ENCODE assay signal across 7 cellular contexts in the genomic region with DNA sequence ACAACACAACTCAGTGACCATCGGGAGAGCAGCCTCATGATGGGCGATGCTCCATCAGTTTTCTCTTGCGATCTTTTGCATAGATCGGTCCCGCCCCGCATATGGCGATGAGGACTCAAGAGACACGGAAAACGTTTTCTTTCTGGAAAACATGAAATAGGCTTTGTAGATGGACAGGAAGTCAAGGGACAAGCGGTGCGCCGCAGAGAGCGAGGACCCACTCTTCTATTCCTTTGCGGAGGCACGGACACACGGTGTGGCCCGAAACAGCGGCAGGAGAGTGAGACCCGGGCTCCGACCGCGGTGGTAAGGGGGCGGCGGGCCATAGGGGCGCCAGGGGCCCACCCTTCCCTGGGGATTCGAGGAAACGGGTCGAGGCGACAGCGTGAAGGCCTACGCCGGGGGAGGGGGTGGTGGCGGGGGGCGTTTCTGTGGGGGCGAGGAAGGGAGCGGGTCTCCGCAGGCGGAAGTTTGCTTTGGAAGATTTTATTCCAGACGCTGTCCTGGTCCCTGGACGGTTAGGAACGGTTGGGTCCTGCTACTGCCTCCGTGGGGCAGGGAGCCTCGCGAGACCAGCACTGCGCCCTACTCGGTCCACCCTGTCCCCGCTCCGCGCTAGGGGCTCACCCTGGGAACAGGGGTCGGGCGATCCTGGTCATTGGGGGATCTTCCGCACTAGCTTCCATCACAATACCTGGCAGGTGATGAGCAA. TPM values are rescaled to one million over a fixed set of nuclear protein-coding genes. Genes with fewer than 3 reads are reported as not detected.
DNase-seq lines count a peak whose midpoint lies in the region; ATAC-seq and TF ChIP-seq lines count a peak whose summit lies in the region.

No MANE protein-coding gene starts in this region.

- no peak for ATAC-seq in HG03521 (IDR thresholded peaks at IDR 0.05; ENCODE audit: unreplicated experiment)

- H3K9me3 ChIP-seq in esophagus squamous epithelium = no peaks in the 10 kb centered on the region
- H3K9me3 ChIP-seq in neutrophil = no peaks in the 10 kb centered on the region

- WGBS in esophagus squamous epithelium, 2 donors = 3 to 4% methylated on average over 6 to 27 of the region's 52 CpGs

- H3K4me3 ChIP-seq in GM12865 (ENCODE audit: low read depth, low read length) (peak overlapping the region; percentile 82), esophagus squamous epithelium (peak overlapping the region; percentile 51 to 83 (median 76)), neutrophil (ENCODE audit: low read depth in 1 of 2, low read length in 1 of 2) (peak overlapping the region; percentile 93)

- no peak for TF ChIP-seq CTCF in GM12865 (IDR thresholded peaks at IDR 0.05; ENCODE audit: insufficient read depth, low read depth, low read length, missing control alignments)
- no peak for TF ChIP-seq CTCF in esophagus squamous epithelium (IDR thresholded peaks at IDR 0.05)
- TF ChIP-seq CTCF in neutrophil (IDR thresholded peaks at IDR 0.05) = no peak

- H3K27me3 ChIP-seq in esophagus squamous epithelium = peaks cover 0 to 5% (median 0%) of the 10 kb centered on the region in 4 donors
- H3K27me3 ChIP-seq in neutrophil = peaks cover 22% of the 10 kb centered on the region

- peak; percentile 19 for DNase-seq in GM12865 (ENCODE audit: low read depth)
- DNase-seq in HT-29 (ENCODE audit: low spot score) = peak; percentile 31
- DNase-seq in T-helper 9 cell = peak; percentile 10
- no peak for DNase-seq in esophagus squamous epithelium (lab: John Stamatoyannopoulos, UW)
- no peak for DNase-seq in SIG-M5 treated with dmso at 0.1 percent for 504 hours (lab: John Stamatoyannopoulos, UW; ENCODE audit: unreplicated experiment)

- H3K36me3 ChIP-seq in esophagus squamous epithelium = no peaks in the 10 kb centered on the region
- H3K36me3 ChIP-seq in neutrophil = no peaks in the 10 kb centered on the region

- peak overlapping the region in 3 of 4 donors; percentile 31 to 64 (median 54) for H3K27ac ChIP-seq in esophagus squamous epithelium
- peak overlapping the region; percentile 45 for H3K27ac ChIP-seq in neutrophil

- intact Hi-C loops in esophagus squamous epithelium (cut with DNase I) = no loop called here

- TF ChIP-seq POLR2A in esophagus squamous epithelium (IDR thresholded peaks at IDR 0.05) = no peak

- H3K4me1 ChIP-seq in esophagus squamous epithelium (peaks cover 4 to 32% (median 10%) of the 10 kb centered on the region in 3 donors), neutrophil (ENCODE audit: control insufficient read depth in 1 of 2, insufficient read depth in 1 of 2, low read depth in 1 of 2, low read length in 1 of 2) (peaks cover 9 to 18% of the 10 kb centered on the region in 2 experiments)

RNA-seq across cellular contexts. Expression of gene TDRKH, which starts 0.8 kb away (rescaled TPM):
- total RNA-seq in HT-29 (2014; rRNA removed; shearing (Covaris generic)) = 6.8 and 9.3 TPM in 2 replicates
- 1 to 10 TPM; 1.1 to 5.3 (median 2.3) TPM for total RNA-seq in esophagus squamous epithelium

RNA-seq across cellular contexts. Expression of gene LINGO4, which starts 14.1 kb away (rescaled TPM):
- total RNA-seq in HT-29 (2014; rRNA removed; shearing (Covaris generic)) = not detected in 2 replicates
- under 1 TPM in 1 of 4 donors, not detected in 3; 0.19 TPM for total RNA-seq in esophagus squamous epithelium

RNA-seq across cellular contexts. Expression of gene MRPL9, which starts 27.8 kb away (rescaled TPM):
- 122 and 193 TPM in 2 replicates for total RNA-seq in HT-29 (2014; rRNA removed; shearing (Covaris generic))
- 10 to 100 TPM; 49.1 to 56.3 (median 52.6) TPM for total RNA-seq in esophagus squamous epithelium

RNA-seq across cellular contexts. Expression of gene RORC, which starts 40.5 kb away (rescaled TPM):
- 0.33 and 1.1 TPM in 2 replicates for total RNA-seq in HT-29 (2014; rRNA removed; shearing (Covaris generic))
- 10 to 100 TPM in 1 of 4 donors, 1 to 10 TPM in 2, under 1 TPM in 1; 0.75 to 11.5 (median 5.3) TPM for total RNA-seq in esophagus squamous epithelium

RNA-seq across cellular contexts. Expression of gene C2CD4D, which starts 48.5 kb away (rescaled TPM):
- total RNA-seq in HT-29 (2014; rRNA removed; shearing (Covaris generic)) = 3.5 and 5.2 TPM in 2 replicates
- under 1 TPM in 2 of 4 donors, not detected in 2; 0.22 to 0.38 TPM for total RNA-seq in esophagus squamous epithelium

Comparison
In these comparisons a context has a peak if more than half of its experiments do, and no peak if none do; other contexts are left out.
1. DNase-seq: peak in GM12865 (single experiment), HT-29 (single experiment) and T-helper 9 cell (single experiment); none in esophagus squamous epithelium (single experiment) and SIG-M5 treated with dmso at 0.1 percent for 504 hours (single experiment).
2. Peak in every context shown above with its lines, with median percentiles within 50 percentile points of each other: H3K4me3 ChIP-seq.